8 cellular contexts compared by ENCODE assay signal in genomic region chr19:8610041-8610927, GRCh38. TPM values are rescaled to one million over a fixed set of nuclear protein-coding genes. Genes with fewer than 3 reads are reported as not detected.
A peak's percentile ranks its signal among the peaks of the same experiment; 100 is the strongest.
DNase-seq lines count a peak whose midpoint lies in the region; ATAC-seq and TF ChIP-seq lines count a peak whose summit lies in the region.

ADAMTS10 (minus strand) TSS chr19:8610715; CDS start chr19:8605710, 5,005 bp downstream.

- TF ChIP-seq CTCF in HFF-Myc (IDR thresholded peaks at IDR 0.05; ENCODE audit: low read depth, low read length, missing control alignments) (no peak), suprapubic skin (IDR thresholded peaks at IDR 0.05) (no peak)

- H3K9me3 ChIP-seq in effector memory CD4-positive, alpha-beta T cell (ENCODE audit: control insufficient read depth, low read length) = no peaks in the 10 kb centered on the region
- no peaks in the 10 kb centered on the region for H3K9me3 ChIP-seq in suprapubic skin

- no peak for TF ChIP-seq POLR2A in suprapubic skin (IDR thresholded peaks at IDR 0.05)

- H3K4me3 ChIP-seq in HFF-Myc (replicated peaks; ENCODE audit: low read depth, low read length) = peak within 1 kb of the TSS; percentile 55
- peak within 1 kb of the TSS; percentile 80 for H3K4me3 ChIP-seq in effector memory CD4-positive, alpha-beta T cell (ENCODE audit: insufficient read depth, low read depth, low read length, poor library complexity, severe bottlenecking)
- peak within 1 kb of the TSS; percentile 56 for H3K4me3 ChIP-seq in suprapubic skin

- 2% methylated on average over 26 of the region's 74 CpGs for WGBS in suprapubic skin

- H3K4me1 ChIP-seq in effector memory CD4-positive, alpha-beta T cell (ENCODE audit: control insufficient read depth, insufficient read depth, low read length, poor library complexity, severe bottlenecking) = peaks cover 12% of the 10 kb centered on the region
- peaks cover 49% of the 10 kb centered on the region for H3K4me1 ChIP-seq in suprapubic skin

- H3K27me3 ChIP-seq in effector memory CD4-positive, alpha-beta T cell (replicated peaks; ENCODE audit: control insufficient read depth, insufficient read depth, low read length, poor library complexity, severe bottlenecking) = no peaks in the 10 kb centered on the region
- no peaks in the 10 kb centered on the region for H3K27me3 ChIP-seq in suprapubic skin

- TF ChIP-seq EP300 in suprapubic skin (IDR thresholded peaks at IDR 0.05) = no peak

- DNase-seq in HFF-Myc (ENCODE audit: extremely low read depth, low read depth) = no peak
- DNase-seq in activated CD4-positive, alpha-beta T cell treated with anti-CD3 and anti-CD28 coated beads, Interleukin-2, amount 50 U/mL, for 1 hour = peak; percentile 49
- peak; percentile 10 to 24 (median 15) for DNase-seq in effector memory CD4-positive, alpha-beta T cell
- DNase-seq in mucosa of gallbladder (ENCODE audit: low spot score) = peak; percentile 18
- DNase-seq in suprapubic skin (ENCODE audit: low spot score in 2 of 2) = peak in 1 of 2 donors; percentile 72
- no peak for DNase-seq in NOMO-1 treated with DMSO at 0.1 percent for 48 hours (lab: John Stamatoyannopoulos, UW; ENCODE audit: unreplicated experiment)

- peak within 1 kb of the TSS; percentile 25 for H3K27ac ChIP-seq in effector memory CD4-positive, alpha-beta T cell (ENCODE audit: insufficient read depth, low read length, poor library complexity, severe bottlenecking)
- H3K27ac ChIP-seq in suprapubic skin = peak within 1 kb of the TSS; percentile 86

- H3K36me3 ChIP-seq in effector memory CD4-positive, alpha-beta T cell (ENCODE audit: control insufficient read depth, insufficient read depth, low read length) = peaks cover 6% of the 10 kb centered on the region
- peaks cover under 1% of the 10 kb centered on the region for H3K36me3 ChIP-seq in suprapubic skin

- no peak for ATAC-seq in GM21723 (IDR thresholded peaks at IDR 0.05; ENCODE audit: unreplicated experiment)
- no peak for ATAC-seq in HG03196 (IDR thresholded peaks at IDR 0.05; ENCODE audit: unreplicated experiment)

RNA-seq across cellular contexts. Expression of gene ADAMTS10, which starts in this region (rescaled TPM):
- total RNA-seq in mucosa of gallbladder (32.6 TPM), suprapubic skin (10 to 100 TPM in 1 of 4 donors, 1 to 10 TPM in 3; 1.8 to 39.6 (median 6.2) TPM)

Comparison
In these comparisons a context has a peak if more than half of its experiments do, and no peak if none do; other contexts are left out.
1. DNase-seq: peak in activated CD4-positive, alpha-beta T cell treated with anti-CD3 and anti-CD28 coated beads, Interleukin-2, amount 50 U/mL, for 1 hour (single experiment), effector memory CD4-positive, alpha-beta T cell (3 of 3) and mucosa of gallbladder (single experiment); none in HFF-Myc (single experiment) and NOMO-1 treated with DMSO at 0.1 percent for 48 hours (single experiment).
2. Peak in every context shown above with its lines, with median percentiles within 50 percentile points of each other: H3K4me3 ChIP-seq.